Comparison of ENCODE assay signal across 13 cellular contexts in genomic region chr2:26039603-26040367, GRCh38. TPM values are rescaled to one million over a fixed set of nuclear protein-coding genes. Genes with fewer than 3 reads are reported as not detected.
DNase-seq lines count a peak whose midpoint lies in the region; ATAC-seq, FAIRE-seq and TF ChIP-seq lines count a peak whose summit lies in the region.
"Had no signal": no experiment of that assay in that cellular context is flagged by ENCODE, and none has a peak within 500 bp of the region (broad histone marks: within the 10 kb centered on the region; RNA-seq: fewer than 3 reads in every experiment).

No MANE protein-coding gene starts in this region.

- H2AK9ac ChIP-seq in IMR-90 (replicated peaks; ENCODE audit: low read depth, low read length, poor library complexity): no peak overlapping the region

- H3K27me3 ChIP-seq in IMR-90 (ENCODE audit: control insufficient read depth, insufficient read depth, low read length): no peaks in the 10 kb centered on the region
- H3K27me3 ChIP-seq in K562 (ENCODE audit: control insufficient read depth in 2 of 2, insufficient read depth in 2 of 2, low read length in 2 of 2): no peaks in the 10 kb centered on the region
- H3K27me3 ChIP-seq in mucosa of stomach (ENCODE audit: control insufficient read depth, insufficient read depth, low read length): no peaks in the 10 kb centered on the region
- H3K27me3 ChIP-seq in heart right ventricle: no peaks in the 10 kb centered on the region

- H2AK5ac ChIP-seq in IMR-90 (ENCODE audit: low read depth, low read length): no peak overlapping the region

- intact Hi-C loops in IMR-90 (cut with micrococcal nuclease): loop anchor here (5.0 kb wide), 1 partner anchor 98 kb away; no protein-coding TSS in a partner anchor
- intact Hi-C loops in K562 (cut with micrococcal nuclease): no loop called here
- intact Hi-C loops in heart right ventricle (cut with DNase I): no loop called here

- H2AFZ ChIP-seq in IMR-90 (replicated peaks; ENCODE audit: low read length, poor library complexity): no peak overlapping the region
- H2AFZ ChIP-seq in K562 (ENCODE audit: low read depth, low read length): no peak overlapping the region

- H4K20me1 ChIP-seq in IMR-90 (ENCODE audit: insufficient read depth, low read length) (peaks cover 97% of the 10 kb centered on the region), K562 (replicated peaks; ENCODE audit: control insufficient read depth, insufficient read depth, low read length) (peaks cover 40% of the 10 kb centered on the region)

- no peaks in the 10 kb centered on the region for H3K9me3 ChIP-seq in IMR-90 (ENCODE audit: control insufficient read depth, insufficient read depth, low read length)
- no peaks in the 10 kb centered on the region for H3K9me3 ChIP-seq in K562 (replicated peaks; ENCODE audit: control insufficient read depth, insufficient read depth, low read depth, low read length)
- H3K9me3 ChIP-seq in mucosa of stomach (ENCODE audit: control insufficient read depth, low read length): no peaks in the 10 kb centered on the region
- no peaks in the 10 kb centered on the region for H3K9me3 ChIP-seq in heart right ventricle

- no peak overlapping the region for H4K8ac ChIP-seq in IMR-90 (ENCODE audit: low read depth in 2 of 2, low read length in 2 of 2)

- peaks cover 100% of the 10 kb centered on the region for H3K79me2 ChIP-seq in K562 (ENCODE audit: control insufficient read depth, insufficient read depth, low read length)

- H3K4me2 ChIP-seq in IMR-90 (ENCODE audit: low read depth, low read length): no peak overlapping the region
- H3K4me2 ChIP-seq in K562 (ENCODE audit: insufficient read depth, low read length): peak overlapping the region; percentile 13; the same call in 1 of the 2 replicates

- no peak overlapping the region for H3K9ac ChIP-seq in IMR-90 (ENCODE audit: low read depth, low read length)
- no peak overlapping the region for H3K9ac ChIP-seq in K562 (ENCODE audit: insufficient read depth in 1 of 2, low read depth in 2 of 2, low read length in 2 of 2)
- peak overlapping the region; percentile 14 for H3K9ac ChIP-seq in mucosa of stomach (ENCODE audit: low read length)

- H3K4me3 ChIP-seq in AG10803 (ENCODE audit: low read length) (no peak overlapping the region), IMR-90 (ENCODE audit: insufficient read depth, low read depth, low read length) (no peak overlapping the region), K562 (no peak overlapping the region), mucosa of stomach (ENCODE audit: low read length) (no peak overlapping the region), heart right ventricle (no peak overlapping the region)

- H3K18ac ChIP-seq in IMR-90 (ENCODE audit: low read depth, low read length): no peak overlapping the region

- no peak overlapping the region for H4K5ac ChIP-seq in IMR-90 (ENCODE audit: low read depth, low read length)

- in situ Hi-C loops in IMR-90 (cut with MboI; ENCODE audit: low sequenced_read_pairs) (no loop called here), K562 (cut with MboI) (no loop called here)

- WGBS in IMR-90 (ENCODE audit: extremely low coverage in 2 of 2, insufficient read length in 1 of 2), 2 experiments: no CpG with 5 or more reads among the region's 9 CpGs
- WGBS in K562 (ENCODE audit: insufficient coverage, low coverage, missing lambda C conversion rate): 72% methylated on average over 9 of the region's 9 CpGs
- 82 to 83% methylated on average over 9 of the region's 9 CpGs for WGBS in heart right ventricle, 2 donors

- H3K9me1 ChIP-seq in IMR-90 (ENCODE audit: insufficient read depth, low read length) (peaks cover 10% of the 10 kb centered on the region), K562 (ENCODE audit: control insufficient read depth, insufficient read depth, low read length) (no peaks in the 10 kb centered on the region)

- no peak overlapping the region for H3K14ac ChIP-seq in IMR-90 (replicated peaks; ENCODE audit: low read depth, low read length)

- no peak overlapping the region for H3K56ac ChIP-seq in IMR-90 (ENCODE audit: extremely low read depth, insufficient read depth, low read length)

- dilution Hi-C loops in IMR-90 (cut with HindIII; ENCODE audit: low sequenced_read_pairs, unreplicated experiment): no loop called here

- no peak overlapping the region for H4K91ac ChIP-seq in IMR-90 (ENCODE audit: insufficient read depth, low read depth, low read length)

- H2BK5ac ChIP-seq in IMR-90 (ENCODE audit: low read depth, low read length, poor library complexity, severe bottlenecking): no peak overlapping the region

- BruUV-seq in IMR-90 (replicated peaks; lab: Mats Ljungman, UMichigan) (no TSS peak), K562 (replicated peaks; lab: Mats Ljungman, UMichigan) (no TSS peak)

- H3K4me1 ChIP-seq in IMR-90 (ENCODE audit: control insufficient read depth, insufficient read depth, low read length) (peaks cover 2% of the 10 kb centered on the region; the same call in 1 of the 2 replicates), K562 (replicated peaks in 1 of 2; ENCODE audit: control insufficient read depth in 2 of 2, insufficient read depth in 2 of 2, low read length in 2 of 2) (peaks cover 21 to 25% of the 10 kb centered on the region in 2 experiments), mucosa of stomach (ENCODE audit: control insufficient read depth, insufficient read depth, low read length) (peaks cover 30% of the 10 kb centered on the region), heart right ventricle (peaks cover 4 to 82% (median 59%) of the 10 kb centered on the region in 9 donors)

- DNase-seq in AG10803 (ENCODE audit: low read depth) (peak; percentile 34), IMR-90 (no peak), K562 (ENCODE audit: extremely low read depth in 1 of 4, low spot score in 3 of 4) (no peak), heart right ventricle (no peak), NCI-H446 treated with DMSO at 0.1 percent for 48 hours (lab: John Stamatoyannopoulos, UW) (no peak)
- DNase-seq in stimulated activated CD4-positive, alpha-beta T cell treated with anti-CD3 and anti-CD28 coated beads, Interleukin-2, amount 100 ng/mL, for 24 hours: no peak
- DNase-seq: CD4-positive, alpha-beta T cell; H7; NCI-H1417 treated with DMSO at 0.1 percent for 48 hours; NCI-H2029 treated with DMSO at 0.1 percent for 48 hours; NCI-H524 had no signal

- no peak overlapping the region for H3K27ac ChIP-seq in IMR-90 (ENCODE audit: insufficient read depth, low read length)
- no peak overlapping the region for H3K27ac ChIP-seq in K562 (ENCODE audit: extremely low read depth, low read depth, low read length)
- no peak overlapping the region for H3K27ac ChIP-seq in heart right ventricle

- TF ChIP-seq POLR2A in IMR-90 (IDR thresholded peaks at IDR 0.05; ENCODE audit: low read depth, low read length): no peak
- no peak for TF ChIP-seq POLR2A in K562 (conservative IDR thresholded peaks at IDR 0.05)

- peaks cover 11 to 64% of the 10 kb centered on the region in 2 experiments for H3K79me1 ChIP-seq in IMR-90 (ENCODE audit: low read depth in 1 of 2, low read length in 2 of 2)

- H3K23ac ChIP-seq in IMR-90 (ENCODE audit: low read depth, low read length): no peak overlapping the region

- peak; percentile 21; the same call in 1 of the 2 replicates for ATAC-seq in IMR-90 (ENCODE audit: low read depth)
- no peak for ATAC-seq in K562
- no peak for ATAC-seq in HG02759 (IDR thresholded peaks at IDR 0.05; ENCODE audit: unreplicated experiment)
- no peak for ATAC-seq in heart right ventricle

- no peak overlapping the region for H3K4ac ChIP-seq in IMR-90 (ENCODE audit: low read depth, low read length)

- no peak for TF ChIP-seq EP300 in K562 (IDR thresholded peaks at IDR 0.05; ENCODE audit: low read length)

- no peak overlapping the region for H2BK15ac ChIP-seq in IMR-90 (ENCODE audit: low read depth, low read length)

- POLR2A ChIA-PET in IMR-90 (lab: Charles Lee; ENCODE audit: unreplicated experiment) (interaction anchor here (0.8 kb wide), 1 partner anchor 81 kb away, joined by 4 read pairs; no protein-coding TSS in a partner anchor), K562 (lab: Yijun Ruan, JAX) (interaction anchor here (1.0 to 1.5 kb wide), 5 partner anchors 9 to 101 kb away, joined by 3 to 8 read pairs (median 3); no protein-coding TSS in a partner anchor)

- H3K36me3 ChIP-seq in IMR-90 (ENCODE audit: control insufficient read depth, insufficient read depth, low read length) (0 out of 2 replicates have a peak, but pooled peaks cover 3% of the 10 kb centered on the region), K562 (ENCODE audit: control insufficient read depth, insufficient read depth, low read length) (peaks cover 66% of the 10 kb centered on the region), mucosa of stomach (ENCODE audit: control insufficient read depth, insufficient read depth, low read length) (no peaks in the 10 kb centered on the region), heart right ventricle (peaks cover 0 to 46% (median 0%) of the 10 kb centered on the region in 9 donors)

- no peak overlapping the region for H2BK120ac ChIP-seq in IMR-90 (ENCODE audit: low read depth, low read length)

- no peak for TF ChIP-seq RAD21 in IMR-90 (IDR thresholded peaks at IDR 0.05; ENCODE audit: low read length)
- no peak for TF ChIP-seq RAD21 in K562 (CRISPR knock-in tag; conservative IDR thresholded peaks at IDR 0.05 in 1 of 2, IDR thresholded peaks at IDR 0.05 in 1 of 2)

- FAIRE-seq in K562 (lab: Jason Lieb, UNC): no peak

- CTCF ChIA-PET in IMR-90 (lab: Yijun Ruan, JAX) (interaction anchor here (0.6 kb wide), 2 partner anchors 7 to 105 kb away, joined by 3 to 5 read pairs; no protein-coding TSS in a partner anchor), K562 (lab: Yijun Ruan, JAX; ENCODE audit: low intra/inter-chr PET ratio) (no interaction called here)

- no peak overlapping the region for H2BK20ac ChIP-seq in IMR-90 (ENCODE audit: low read depth, low read length)

- no peak for TF ChIP-seq CTCF in AG10803 (conservative IDR thresholded peaks at IDR 0.05; ENCODE audit: low read length)
- TF ChIP-seq CTCF in IMR-90 (conservative IDR thresholded peaks at IDR 0.05; ENCODE audit: low read depth, low read length): no peak
- no peak for TF ChIP-seq CTCF in K562 (IDR thresholded peaks at IDR 0.05 in 2 of 3, conservative IDR thresholded peaks at IDR 0.05 in 1 of 3; ENCODE audit: insufficient read depth in 2 of 3, low read depth in 1 of 3, low read length in 3 of 3)
- no peak for TF ChIP-seq CTCF in heart right ventricle (IDR thresholded peaks at IDR 0.05)

RNA-seq across cellular contexts. Expression of gene RAB10, which starts 5.9 kb away (rescaled TPM):
- total RNA-seq in IMR-90 (2012; rRNA removed): 30.1 and 79.7 TPM in 2 replicates
- 66.5 and 77.1 TPM in 2 replicates for polyA plus RNA-seq in IMR-90 (2012; rRNA removed)
- 45.2 and 71.7 TPM in 2 replicates for polyA plus RNA-seq in IMR-90 (2012; cell fraction: cytosol; rRNA removed)
- polyA plus RNA-seq in IMR-90 (2012; cell fraction: nucleus; rRNA removed; ENCODE audit: low replicate concordance): 23.0 and 23.3 TPM in 2 replicates
- 50.3 and 59.4 TPM in 2 replicates for total RNA-seq in K562 (2011; cell fraction: chromatin; rRNA removed; ENCODE audit: low replicate concordance)
- 56.7 and 62.9 TPM in 2 replicates for total RNA-seq in K562 (2011; cell fraction: nucleolus; rRNA removed)
- 57.3 and 84.3 TPM in 2 replicates for total RNA-seq in K562 (2011; cell fraction: nucleoplasm; rRNA removed)
- 116 and 159 TPM in 2 replicates for total RNA-seq in K562 (2014; rRNA removed)
- total RNA-seq in K562 (2014; rRNA removed; fragmentation: Illumina TruSeq; extraction: Trizol): 149 and 158 TPM in 2 replicates
- 145 and 157 TPM in 2 replicates for total RNA-seq in K562 (2015; rRNA removed; fragmentation: Illumina TruSeq; extraction: Trizol)
- total RNA-seq in K562 (2021): 166 and 176 TPM in 2 replicates
- polyA plus RNA-seq in K562 (2011; rRNA removed): 96.0 and 147 TPM in 2 replicates
- 49.4 and 88.1 TPM in 2 replicates for polyA plus RNA-seq in K562 (2011; cell fraction: cytosol; rRNA removed)
- 23.8 and 27.1 TPM in 2 replicates for polyA plus RNA-seq in K562 (2011; cell fraction: nucleus; rRNA removed)
- 104 and 127 TPM in 2 replicates for polyA plus RNA-seq in K562 (2012)
- polyA plus RNA-seq in K562 (2014; fragmentation: Illumina TruSeq; extraction: Trizol): 134 and 214 TPM in 2 replicates
- 10 to 100 TPM; 25.1 to 35.7 TPM for polyA plus RNA-seq in K562 (2014; fragmentation: Nextera tagmentation; extraction: Ambion mirVana)
- 148 and 197 TPM in 2 replicates for polyA plus RNA-seq in K562 (2014; rRNA removed)
- polyA minus RNA-seq in K562 (2011; rRNA and poly(A)+ RNA removed): 400 and 439 TPM in 2 replicates
- polyA minus RNA-seq in K562 (2011; cell fraction: cytosol; rRNA and poly(A)+ RNA removed): 74.6 and 128 TPM in 2 replicates
- 25.2 and 34.9 TPM in 2 replicates for polyA minus RNA-seq in K562 (2011; cell fraction: nucleus; rRNA and poly(A)+ RNA removed)
- total RNA-seq in heart right ventricle: 100 to 1,000 TPM in 4 of 10 donors, 10 to 100 TPM in 6; 86.4 to 110 (median 94.9) TPM
- 10 to 100 TPM; 32.2 to 47.6 TPM for polyA plus RNA-seq in heart right ventricle

RNA-seq across cellular contexts. Expression of gene KIF3C, which starts 57.5 kb away (rescaled TPM):
- total RNA-seq in IMR-90 (2012; rRNA removed) (8.1 and 15.4 TPM in 2 replicates), K562 (2014; rRNA removed) (3.3 and 5.9 TPM in 2 replicates), K562 (2014; rRNA removed; fragmentation: Illumina TruSeq; extraction: Trizol) (1.9 and 2.1 TPM in 2 replicates), K562 (2015; rRNA removed; fragmentation: Illumina TruSeq; extraction: Trizol) (1.6 and 1.8 TPM in 2 replicates), K562 (2021) (6.1 and 6.7 TPM in 2 replicates), heart right ventricle (1 to 10 TPM; 1.4 to 4.2 (median 2.7) TPM)
- polyA plus RNA-seq in IMR-90 (2012; rRNA removed) (8.3 and 9.4 TPM in 2 replicates), K562 (2011; rRNA removed) (3.1 and 3.3 TPM in 2 replicates), K562 (2014; fragmentation: Illumina TruSeq; extraction: Trizol) (4.0 and 5.0 TPM in 2 replicates), K562 (2014; fragmentation: Nextera tagmentation; extraction: Ambion mirVana) (under 1 TPM; 0.69 to 0.88 TPM), K562 (2014; rRNA removed) (3.3 and 3.4 TPM in 2 replicates), heart right ventricle (1 to 10 TPM; 1.1 to 1.2 TPM)
- polyA plus RNA-seq in IMR-90 (2012; cell fraction: cytosol; rRNA removed): 6.1 and 8.3 TPM in 2 replicates
- polyA plus RNA-seq in IMR-90 (2012; cell fraction: nucleus; rRNA removed; ENCODE audit: low replicate concordance): 6.6 and 6.9 TPM in 2 replicates
- total RNA-seq in K562 (2011; cell fraction: chromatin; rRNA removed; ENCODE audit: low replicate concordance): 12.0 and 22.8 TPM in 2 replicates
- total RNA-seq in K562 (2011; cell fraction: nucleolus; rRNA removed): 10.4 and 12.0 TPM in 2 replicates
- 8.7 and 9.9 TPM in 2 replicates for total RNA-seq in K562 (2011; cell fraction: nucleoplasm; rRNA removed)
- 3.2 and 3.9 TPM in 2 replicates for polyA plus RNA-seq in K562 (2011; cell fraction: cytosol; rRNA removed)
- 2.2 and 3.3 TPM in 2 replicates for polyA plus RNA-seq in K562 (2011; cell fraction: nucleus; rRNA removed)
- 4.8 and 6.5 TPM in 2 replicates for polyA plus RNA-seq in K562 (2012)
- polyA minus RNA-seq in K562 (2011; rRNA and poly(A)+ RNA removed): 3.7 and 6.1 TPM in 2 replicates
- polyA minus RNA-seq in K562 (2011; cell fraction: cytosol; rRNA and poly(A)+ RNA removed): 4.3 and 4.5 TPM in 2 replicates
- 4.4 and 7.3 TPM in 2 replicates for polyA minus RNA-seq in K562 (2011; cell fraction: nucleus; rRNA and poly(A)+ RNA removed)
